ENCODE assay signal across 17 cellular contexts in the genomic region with DNA sequence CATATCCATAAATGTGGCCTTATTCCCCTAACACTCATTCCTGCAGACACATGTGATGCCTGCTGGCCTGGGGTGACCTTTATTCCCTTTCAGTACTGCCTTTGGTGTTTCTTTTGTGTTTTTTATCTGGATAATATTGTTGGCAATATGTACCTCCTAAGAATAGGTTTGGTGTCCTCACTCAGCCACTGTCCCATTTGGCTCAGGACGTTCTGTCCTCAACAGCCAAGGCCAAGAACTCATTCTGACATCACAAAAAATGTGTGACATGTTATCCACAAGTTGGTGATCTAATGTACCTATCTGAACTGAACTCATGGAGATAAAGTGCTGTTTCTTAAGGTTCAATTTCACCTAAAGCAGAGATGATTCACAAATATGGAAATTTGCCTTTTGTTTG.
A peak's percentile ranks its signal among the peaks of the same experiment; 100 is the strongest.
DNase-seq lines count a peak whose midpoint lies in the region; ATAC-seq, FAIRE-seq and TF ChIP-seq lines count a peak whose summit lies in the region.
"Had no signal": no experiment of that assay in that cellular context is flagged by ENCODE, and none has a peak within 500 bp of the region (broad histone marks: within the 10 kb centered on the region; RNA-seq: fewer than 3 reads in every experiment).

No MANE protein-coding gene starts in this region.

- no peak overlapping the region for H3K4me2 ChIP-seq in Karpas-422 (ENCODE audit: low read depth, low read length, poor library complexity, severe bottlenecking)

- H3K9me2 ChIP-seq in Karpas-422 (replicated peaks; ENCODE audit: insufficient read depth, low read length) = no peaks in the 10 kb centered on the region

- no peaks in the 10 kb centered on the region for H4K20me1 ChIP-seq in Karpas-422 (ENCODE audit: insufficient read depth, low read depth, low read length)

- H3K4me1 ChIP-seq in Karpas-422 (ENCODE audit: low read length) = no peaks in the 10 kb centered on the region

- peak overlapping the region; percentile 25 for H3K27ac Mint-ChIP-seq in T-helper 17 cell
- H3K27ac Mint-ChIP-seq: B cell; CD4-positive, alpha-beta T cell; HFFc6 had no signal

- H3K27me3 ChIP-seq in Karpas-422 (ENCODE audit: low read length) = no peaks in the 10 kb centered on the region

- intact Hi-C loops in Right ventricle myocardium superior (cut with DNase I) = no loop called here
- intact Hi-C loops in left ventricle myocardium superior (cut with micrococcal nuclease) = no loop called here

- ATAC-seq in T-helper 17 cell (no peak), Right ventricle myocardium superior (ENCODE audit: poor library complexity) (peak; percentile 92), left ventricle myocardium superior (peak; percentile 97), GM18498 (IDR thresholded peaks at IDR 0.05; ENCODE audit: unreplicated experiment) (no peak)

- FAIRE-seq in HTR-8/SVneo (lab: Jason Lieb, UNC) = no peak
- FAIRE-seq: A204.1, G401.6, GM12891 had no signal

- H3K27me3 Mint-ChIP-seq in T-helper 17 cell = no peaks in the 10 kb centered on the region

- H3K4me3 ChIP-seq in Karpas-422 (ENCODE audit: low read length) = no peak overlapping the region

- peaks cover 3% of the 10 kb centered on the region for H3K36me3 Mint-ChIP-seq in T-helper 17 cell (ENCODE audit: low read depth)

- no peak overlapping the region for H3K4me3 Mint-ChIP-seq in T-helper 17 cell
- H3K4me3 Mint-ChIP-seq: B cell; CD4-positive, alpha-beta T cell; HFFc6 had no signal

- no peaks in the 10 kb centered on the region for H3K36me3 ChIP-seq in Karpas-422 (ENCODE audit: insufficient read depth, low read length)

- H3K9me3 ChIP-seq in T-helper 17 cell (ENCODE audit: control insufficient read depth, low read length, poor library complexity, severe bottlenecking) (no peaks in the 10 kb centered on the region), Karpas-422 (ENCODE audit: low read length) (no peaks in the 10 kb centered on the region)

- no peak overlapping the region for H2AFZ ChIP-seq in Karpas-422 (ENCODE audit: low read length)

- no peak overlapping the region for H3K9ac ChIP-seq in Karpas-422 (ENCODE audit: low read length)

- H3K27ac ChIP-seq in Karpas-422 (ENCODE audit: low read length) = no peak overlapping the region
- H3K27ac ChIP-seq: HL-60 had no signal

- H3K4me1 Mint-ChIP-seq in T-helper 17 cell = peaks cover 20% of the 10 kb centered on the region
- H3K4me1 Mint-ChIP-seq: B cell had no signal

- no peak for TF ChIP-seq CTCF in GM20000 (IDR thresholded peaks at IDR 0.05; ENCODE audit: extremely low read depth, missing control alignments)

- DNase-seq in T-helper 17 cell = no peak
- DNase-seq in Right ventricle myocardium superior = peak; percentile 43
- peak; percentile 29 for DNase-seq in left ventricle myocardium superior
- no peak for DNase-seq in Karpas-422
- no peak for DNase-seq in HTR-8/SVneo (ENCODE audit: insufficient read length, low spot score)
- DNase-seq in GM20000 (ENCODE audit: low spot score) = no peak
- DNase-seq: Calu3; CD4-positive, alpha-beta T cell; DMS 273 treated with DMSO at 0.1 percent for 48 hours; HCEC 1CT; HFFc6 had no signal

- H3K79me2 ChIP-seq in Karpas-422 (ENCODE audit: low read length) = no peaks in the 10 kb centered on the region

Comparison
In these comparisons a context has a peak if more than half of its experiments do, and no peak if none do; other contexts are left out.
1. ATAC-seq: peak in Right ventricle myocardium superior (single experiment) and left ventricle myocardium superior (single experiment); none in T-helper 17 cell (single experiment) and GM18498 (single experiment).
2. DNase-seq: peak in Right ventricle myocardium superior (single experiment) and left ventricle myocardium superior (single experiment); none in T-helper 17 cell (0 of 3), Karpas-422 (single experiment), HTR-8/SVneo (single experiment) and GM20000 (single experiment).